In genomic region chr4:97074531-97074930, GRCh38 we compare ENCODE assay signal across 25 cellular contexts.
"Had no signal": no experiment of that assay in that cellular context is flagged by ENCODE, and none has a peak within 500 bp of the region (broad histone marks: within the 10 kb centered on the region; RNA-seq: fewer than 3 reads in every experiment).

No MANE protein-coding gene starts in this region.

- H3K4me1 ChIP-seq: neural progenitor cell, parathyroid adenoma, psoas muscle, right lobe of liver, sigmoid colon, stomach, thyroid gland, tibial nerve, upper lobe of left lung, vagina had no signal

- H3K36me3 ChIP-seq: neural progenitor cell, ovary, right lobe of liver, sigmoid colon, stomach, thoracic aorta, thyroid gland, tibial nerve, upper lobe of left lung, vagina had no signal

- H3K27ac ChIP-seq: neural progenitor cell, ovary, parathyroid adenoma, psoas muscle, right lobe of liver, sigmoid colon, stomach, thoracic aorta, thyroid gland, tibial nerve, upper lobe of left lung, vagina had no signal

- H3K9me3 ChIP-seq: ovary, psoas muscle, right lobe of liver, sigmoid colon, stomach, thoracic aorta, thyroid gland, tibial nerve, upper lobe of left lung, vagina had no signal

- DNase-seq: natural killer cell; occipital lobe; ovary; posterior cingulate gyrus; psoas muscle; right cardiac atrium; right lobe of liver; sigmoid colon; small intestine; stimulated activated CD4-positive, alpha-beta T cell treated with anti-CD3 and anti-CD28 coated beads, Interleukin-15, amount 100 ng/mL, for 24 hours; stimulated activated CD4-positive, alpha-beta T cell treated with anti-CD3 and anti-CD28 coated beads, Interleukin-2, amount 100 ng/mL, for 24 hours; stimulated activated CD4-positive, alpha-beta T cell treated with anti-CD3 and anti-CD28 coated beads, Interleukin-2, amount 100 ng/mL, for 48 hours; stimulated activated CD4-positive, alpha-beta T cell treated with anti-CD3 and anti-CD28 coated beads, Interleukin-4, amount 100 ng/mL, for 24 hours; stimulated activated naive B cell treated with anti-CD40 and anti-IgM and Interleukin-4, amounts not matched to agents 10 μg/mL and 1 μg/mL and 100 μg/mL, for 72 hours; stimulated activated naive CD4-positive, alpha-beta T cell treated with Interleukin-2 at 50 U/mL for 16 hours; stomach; thyroid gland; trophoblast cell; upper lobe of left lung had no signal

- ATAC-seq: natural killer cell; psoas muscle; right cardiac atrium; right lobe of liver; stimulated activated effector memory CD8-positive, alpha-beta T cell treated with anti-CD3 and anti-CD28 coated beads, Interleukin-12 subunit alpha, Interleukin-12 subunit beta, amount 100 ng/mL, for 72 hours; stimulated activated naive B cell treated with anti-CD40 and anti-IgM and Interleukin-4, amounts not matched to agents 10 μg/mL and 1 μg/mL and 100 μg/mL, for 72 hours had no signal

- H3K27me3 ChIP-seq: neural progenitor cell, ovary, right lobe of liver, sigmoid colon, stomach, thyroid gland, tibial nerve, upper lobe of left lung, vagina had no signal

- H3K4me3 ChIP-seq: neural progenitor cell, ovary, psoas muscle, right lobe of liver, sigmoid colon, stomach, thoracic aorta, thyroid gland, tibial nerve, upper lobe of left lung, vagina had no signal
